15 cellular contexts compared by ENCODE assay signal in the genomic region with DNA sequence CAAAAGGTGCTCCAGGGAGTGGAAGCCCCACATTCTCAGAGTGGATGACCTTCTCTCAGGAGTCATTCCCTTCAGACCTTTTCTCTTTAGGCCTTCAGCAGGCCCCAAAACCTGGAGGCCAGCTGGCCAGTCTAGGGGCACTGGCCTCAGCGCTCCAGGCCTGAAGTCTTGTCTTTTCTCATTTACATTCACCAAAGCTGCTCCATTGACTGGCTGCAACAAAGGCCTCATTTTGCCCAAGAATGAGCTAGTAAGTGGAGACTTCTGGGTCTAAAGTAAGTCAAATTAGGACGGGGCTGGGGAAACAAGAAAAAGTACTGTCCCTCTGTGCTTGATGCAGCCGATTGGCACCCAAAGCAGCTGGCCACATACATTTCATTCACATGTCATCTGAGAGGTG.
"Had no signal": no experiment of that assay in that cellular context is flagged by ENCODE, and none has a peak within 500 bp of the region (broad histone marks: within the 10 kb centered on the region; RNA-seq: fewer than 3 reads in every experiment).

No MANE protein-coding gene starts in this region.

- H3K27ac ChIP-seq: foreskin keratinocyte, psoas muscle, sigmoid colon, uterus had no signal

- H3K9me3 Mint-ChIP-seq: natural killer cell had no signal

- H3K27ac Mint-ChIP-seq: activated CD8-positive, alpha-beta T cell treated with anti-CD3 and anti-CD28 coated beads, Interleukin-2, amount 10 ng/mL, durations not matched to agents 7 days and 5 days; natural killer cell had no signal

- DNase-seq: activated CD4-positive, alpha-beta T cell treated with anti-CD3 and anti-CD28 coated beads for 48 hours; activated CD8-positive, alpha-beta memory T cell treated with anti-CD3 and anti-CD28 coated beads, Interleukin-2, amount 50 U/mL, for 48 hours; activated CD8-positive, alpha-beta T cell treated with anti-CD3 and anti-CD28 coated beads, Interleukin-2, amount 10 ng/mL, durations not matched to agents 7 days and 5 days; activated naive CD4-positive, alpha-beta T cell treated with Interleukin-2 at 50 U/mL for 16 hours; central memory CD4-positive, alpha-beta T cell; foreskin keratinocyte; heart right ventricle; natural killer cell; psoas muscle; sigmoid colon; stimulated activated CD4-positive, alpha-beta T cell treated with anti-CD3 and anti-CD28 coated beads, Interleukin-2, amount 100 ng/mL, for 48 hours; stimulated activated CD8-positive, alpha-beta memory T cell treated with anti-CD3 and anti-CD28 coated beads, Interleukin-4, amount 100 ng/mL, for 48 hours; stimulated activated naive CD8-positive, alpha-beta T cell treated with anti-CD3 and anti-CD28 coated beads, Interleukin-15, Interleukin-2, amounts not matched to agents 100 U/mL and 50 U/mL, for 24 hours; uterus had no signal

- H3K36me3 ChIP-seq: sigmoid colon, uterus had no signal

- H3K27me3 ChIP-seq: foreskin keratinocyte, heart right ventricle, sigmoid colon, uterus had no signal

- H3K4me1 ChIP-seq: foreskin keratinocyte, psoas muscle, sigmoid colon, uterus had no signal

- H3K9me3 ChIP-seq: heart right ventricle, psoas muscle, sigmoid colon, uterus had no signal

- H3K4me3 Mint-ChIP-seq: activated CD8-positive, alpha-beta T cell treated with anti-CD3 and anti-CD28 coated beads, Interleukin-2, amount 10 ng/mL, durations not matched to agents 7 days and 5 days; natural killer cell had no signal

- H3K36me3 Mint-ChIP-seq: natural killer cell had no signal

- ATAC-seq: activated CD8-positive, alpha-beta T cell treated with anti-CD3 and anti-CD28 coated beads, Interleukin-2, amount 10 ng/mL, durations not matched to agents 7 days and 5 days; foreskin keratinocyte; natural killer cell; psoas muscle; SK-N-SH treated with all-trans-retinoic acid at 6 μM for 48 hours; stimulated activated naive CD8-positive, alpha-beta T cell treated with anti-CD3 and anti-CD28 coated beads, Interleukin-15, Interleukin-2, amounts not matched to agents 100 U/mL and 50 U/mL, for 24 hours had no signal

- H3K4me1 Mint-ChIP-seq: natural killer cell had no signal

- H3K4me3 ChIP-seq: heart right ventricle, psoas muscle, sigmoid colon, uterus had no signal
